24 cellular contexts compared by ENCODE assay signal in the genomic region with DNA sequence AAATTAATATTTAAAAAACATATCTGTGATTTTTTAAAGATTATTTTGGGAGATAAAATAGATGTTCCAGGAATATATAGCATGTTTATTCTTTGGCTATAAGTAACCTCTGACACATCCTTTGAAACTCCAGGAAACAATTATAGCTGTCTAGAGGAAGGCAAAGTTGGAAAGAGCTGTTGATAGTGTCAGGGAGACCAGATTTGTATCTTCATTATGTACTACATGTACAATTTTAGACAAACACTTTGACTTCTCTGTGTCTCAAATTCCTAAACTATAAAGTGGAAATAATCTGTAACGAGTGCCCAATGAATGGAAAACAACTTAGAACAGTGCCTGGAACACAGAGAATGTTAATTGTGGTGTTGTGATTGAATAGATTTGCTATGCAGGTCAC.
"Had no signal": no experiment of that assay in that cellular context is flagged by ENCODE, and none has a peak within 500 bp of the region (broad histone marks: within the 10 kb centered on the region; RNA-seq: fewer than 3 reads in every experiment).

No MANE protein-coding gene starts in this region.

- H3K27ac Mint-ChIP-seq: endodermal cell; naive thymus-derived CD8-positive, alpha-beta T cell; nephron progenitor cell; stimulated activated memory B cell treated with anti-CD40 and anti-IgM and Interleukin-4, amounts not matched to agents 10 μg/mL and 1 μg/mL and 100 μg/mL, for 72 hours had no signal

- H3K4me1 Mint-ChIP-seq: endodermal cell; naive thymus-derived CD8-positive, alpha-beta T cell; stimulated activated memory B cell treated with anti-CD40 and anti-IgM and Interleukin-4, amounts not matched to agents 10 μg/mL and 1 μg/mL and 100 μg/mL, for 72 hours had no signal

- H3K9me3 Mint-ChIP-seq: endodermal cell had no signal

- H3K4me3 ChIP-seq: esophagus squamous epithelium, lung, ovary, psoas muscle, skin epidermis, spleen, testis, tibial nerve, upper lobe of right lung, uterus had no signal

- DNase-seq: effector CD8-positive, alpha-beta T cell; endodermal cell; erythroblast; esophagus squamous epithelium; mesendoderm; naive thymus-derived CD8-positive, alpha-beta T cell; nephron progenitor cell; nucleus accumbens; ovary; posterior cingulate gyrus; psoas muscle; right cardiac atrium; spleen; stimulated activated CD4-positive, alpha-beta T cell treated with anti-CD3 and anti-CD28 coated beads, Interleukin-4, amount 100 ng/mL, for 4 hours; stimulated activated naive CD8-positive, alpha-beta T cell treated with anti-CD3 and anti-CD28 coated beads, Interleukin-15, Interleukin-2, amounts not matched to agents 100 U/mL and 50 U/mL, for 24 hours; substantia nigra; testis; upper lobe of right lung; uterus had no signal

- ATAC-seq: left lobe of liver; naive thymus-derived CD8-positive, alpha-beta T cell; psoas muscle; right cardiac atrium; stimulated activated memory B cell treated with anti-CD40 and anti-IgM and Interleukin-4, amounts not matched to agents 10 μg/mL and 1 μg/mL and 100 μg/mL, for 72 hours; stimulated activated naive CD8-positive, alpha-beta T cell treated with anti-CD3 and anti-CD28 coated beads, Interleukin-15, Interleukin-2, amounts not matched to agents 100 U/mL and 50 U/mL, for 24 hours; upper lobe of right lung had no signal

- H3K36me3 ChIP-seq: esophagus squamous epithelium, ovary, spleen, tibial nerve, upper lobe of right lung, uterus had no signal

- H3K9me3 ChIP-seq: ovary, psoas muscle, testis, uterus had no signal

- H3K27ac ChIP-seq: esophagus squamous epithelium, ovary, psoas muscle, skin epidermis, spleen, testis, tibial nerve, upper lobe of right lung, uterus had no signal

- H3K36me3 Mint-ChIP-seq: stimulated activated memory B cell treated with anti-CD40 and anti-IgM and Interleukin-4, amounts not matched to agents 10 μg/mL and 1 μg/mL and 100 μg/mL, for 72 hours had no signal

- H3K27me3 ChIP-seq: esophagus squamous epithelium, ovary, testis, tibial nerve, upper lobe of right lung, uterus had no signal

- H3K4me3 Mint-ChIP-seq: endodermal cell; naive thymus-derived CD8-positive, alpha-beta T cell; nephron progenitor cell; stimulated activated memory B cell treated with anti-CD40 and anti-IgM and Interleukin-4, amounts not matched to agents 10 μg/mL and 1 μg/mL and 100 μg/mL, for 72 hours had no signal

- H3K4me1 ChIP-seq: esophagus squamous epithelium, psoas muscle, spleen, testis, tibial nerve, upper lobe of right lung, uterus had no signal
